Comparison of ENCODE assay signal across 20 cellular contexts in the genomic region with DNA sequence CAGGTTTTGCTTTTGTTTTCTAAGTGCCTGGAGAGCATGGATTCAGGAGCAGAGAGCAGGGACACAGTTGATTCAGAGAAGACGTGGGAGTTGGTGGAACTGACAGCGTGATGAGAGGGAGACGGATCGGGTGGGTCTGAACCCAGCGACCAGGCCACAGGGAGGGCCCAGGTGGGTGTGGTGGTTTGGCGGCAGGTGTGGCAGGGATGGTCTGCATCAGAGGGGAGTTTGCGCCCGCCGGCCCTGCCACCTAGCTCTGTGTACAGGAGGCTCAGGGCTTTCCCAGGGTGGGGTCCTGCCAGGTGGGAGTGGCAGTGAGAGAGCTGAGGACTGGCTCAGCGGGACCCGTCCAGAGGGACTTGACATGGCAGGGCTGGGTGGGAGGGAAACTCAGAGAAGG. TPM values are rescaled to one million over a fixed set of nuclear protein-coding genes. Genes with fewer than 3 reads are reported as not detected.
A peak's percentile ranks its signal among the peaks of the same experiment; 100 is the strongest.
DNase-seq lines count a peak whose midpoint lies in the region; ATAC-seq and TF ChIP-seq lines count a peak whose summit lies in the region.
"Had no signal": no experiment of that assay in that cellular context is flagged by ENCODE, and none has a peak within 500 bp of the region (broad histone marks: within the 10 kb centered on the region; RNA-seq: fewer than 3 reads in every experiment).

No MANE protein-coding gene starts in this region.

- H3K36me3 Mint-ChIP-seq in activated naive CD4-positive, alpha-beta T cell treated with anti-CD3 and anti-CD28 coated beads, Interleukin-2, amount 50 U/mL, for 24 hours: no peaks in the 10 kb centered on the region
- peaks cover 2% of the 10 kb centered on the region for H3K36me3 Mint-ChIP-seq in central memory CD8-positive, alpha-beta T cell (ENCODE audit: insufficient read depth)
- H3K36me3 Mint-ChIP-seq in nephron progenitor cell (ENCODE audit: low read depth): no peaks in the 10 kb centered on the region
- H3K36me3 Mint-ChIP-seq in Calu3 (ENCODE audit: insufficient read depth, unreplicated experiment): peaks cover 4% of the 10 kb centered on the region
- H3K36me3 Mint-ChIP-seq: CD4-positive, CD25-positive, alpha-beta regulatory T cell had no signal

- no peak for ATAC-seq in central memory CD8-positive, alpha-beta T cell (replicated peaks; ENCODE audit: extremely low read depth, poor library complexity, severe bottlenecking)
- ATAC-seq in GM21619 (IDR thresholded peaks at IDR 0.05; ENCODE audit: unreplicated experiment): no peak
- no peak for ATAC-seq in GM19397 (IDR thresholded peaks at IDR 0.05; ENCODE audit: unreplicated experiment)

- intact Hi-C loops in Calu3 (cut with micrococcal nuclease; ENCODE audit: unreplicated experiment): no loop called here

- H3K9ac ChIP-seq in BLaER1 treated with 17β-estradiol and CSF1 and Interleukin-3, amounts not matched to agents 10 nM and 100 nM: no peak overlapping the region
- H3K9ac ChIP-seq: GM23248 had no signal

- CTCF ChIA-PET in Calu3 (lab: Charles Lee): no interaction called here

- H3K4me1 ChIP-seq in BLaER1 treated with 17β-estradiol and CSF1 and Interleukin-3, amounts not matched to agents 10 nM and 100 nM: peaks cover 30 to 89% (median 76%) of the 10 kb centered on the region in 10 experiments
- H3K4me1 ChIP-seq: HAP-1 had no signal

- peak overlapping the region; percentile 90 for H3K27ac Mint-ChIP-seq in activated naive CD4-positive, alpha-beta T cell treated with anti-CD3 and anti-CD28 coated beads, Interleukin-2, amount 50 U/mL, for 24 hours
- H3K27ac Mint-ChIP-seq in central memory CD8-positive, alpha-beta T cell (ENCODE audit: low read depth): peak overlapping the region; percentile 1
- H3K27ac Mint-ChIP-seq in nephron progenitor cell: no peak overlapping the region
- no peak overlapping the region for H3K27ac Mint-ChIP-seq in Calu3 (ENCODE audit: unreplicated experiment)
- H3K27ac Mint-ChIP-seq: IgD-negative memory B cell had no signal

- H3K27me3 Mint-ChIP-seq in activated naive CD4-positive, alpha-beta T cell treated with anti-CD3 and anti-CD28 coated beads, Interleukin-2, amount 50 U/mL, for 24 hours: peaks cover 2% of the 10 kb centered on the region
- peaks cover 22% of the 10 kb centered on the region for H3K27me3 Mint-ChIP-seq in central memory CD8-positive, alpha-beta T cell
- peaks cover 10% of the 10 kb centered on the region for H3K27me3 Mint-ChIP-seq in nephron progenitor cell (ENCODE audit: low read depth, poor library complexity)
- H3K27me3 Mint-ChIP-seq in Calu3 (ENCODE audit: unreplicated experiment): peaks cover 10% of the 10 kb centered on the region
- H3K27me3 Mint-ChIP-seq: CD4-positive, CD25-positive, alpha-beta regulatory T cell had no signal

- peak overlapping the region in 1 of 11 experiments; percentile 17; a peak in 2 of 22 replicates for H3K27ac ChIP-seq in BLaER1 treated with 17β-estradiol and CSF1 and Interleukin-3, amounts not matched to agents 10 nM and 100 nM
- H3K27ac ChIP-seq: GM23248 had no signal

- peak overlapping the region; percentile 5 to 96 (median 85); a peak in 19 of 22 replicates for H3K4me2 ChIP-seq in BLaER1 treated with 17β-estradiol and CSF1 and Interleukin-3, amounts not matched to agents 10 nM and 100 nM

- no peaks in the 10 kb centered on the region; a peak in 2 of 22 replicates for H3K9me3 ChIP-seq in BLaER1 treated with 17β-estradiol and CSF1 and Interleukin-3, amounts not matched to agents 10 nM and 100 nM (replicated peaks in 1 of 11)
- H3K9me3 ChIP-seq: HAP-1 had no signal

- no peak overlapping the region for H3K4me3 ChIP-seq in BLaER1 treated with 17β-estradiol and CSF1 and Interleukin-3, amounts not matched to agents 10 nM and 100 nM
- H3K4me3 ChIP-seq: GM23248, HAP-1 had no signal

- H3K4me3 Mint-ChIP-seq in activated naive CD4-positive, alpha-beta T cell treated with anti-CD3 and anti-CD28 coated beads, Interleukin-2, amount 50 U/mL, for 24 hours: no peak overlapping the region
- no peak overlapping the region for H3K4me3 Mint-ChIP-seq in central memory CD8-positive, alpha-beta T cell
- peak overlapping the region; percentile 34 for H3K4me3 Mint-ChIP-seq in nephron progenitor cell
- H3K4me3 Mint-ChIP-seq in Calu3 (ENCODE audit: low read depth, unreplicated experiment): no peak overlapping the region
- H3K4me3 Mint-ChIP-seq: CD4-positive, CD25-positive, alpha-beta regulatory T cell; CD8-positive, alpha-beta memory T cell; IgD-negative memory B cell had no signal

- no peaks in the 10 kb centered on the region for H3K36me3 ChIP-seq in BLaER1 treated with 17β-estradiol and CSF1 and Interleukin-3, amounts not matched to agents 10 nM and 100 nM
- H3K36me3 ChIP-seq: HAP-1 had no signal

- no peak for DNase-seq in activated naive CD4-positive, alpha-beta T cell treated with anti-CD3 and anti-CD28 coated beads, Interleukin-2, amount 50 U/mL, for 16 hours
- no peak for DNase-seq in central memory CD8-positive, alpha-beta T cell (ENCODE audit: low spot score in 2 of 2)
- DNase-seq in nephron progenitor cell: no peak
- DNase-seq in Calu3: no peak
- DNase-seq: 8988T; C1 segment of cervical spinal cord; CD4-positive, CD25-positive, alpha-beta regulatory T cell; CD8-positive, alpha-beta memory T cell; COR-L47; GF-D8; GM23248; KBM-7 had no signal

- H3K27me3 ChIP-seq in BLaER1 treated with 17β-estradiol and CSF1 and Interleukin-3, amounts not matched to agents 10 nM and 100 nM: peaks cover 0 to 16% (median 0%) of the 10 kb centered on the region in 11 experiments; a peak in 5 of 22 replicates

- H3K4me1 Mint-ChIP-seq in activated naive CD4-positive, alpha-beta T cell treated with anti-CD3 and anti-CD28 coated beads, Interleukin-2, amount 50 U/mL, for 24 hours: peaks cover 13% of the 10 kb centered on the region
- H3K4me1 Mint-ChIP-seq in central memory CD8-positive, alpha-beta T cell: peaks cover 6% of the 10 kb centered on the region
- peaks cover 52% of the 10 kb centered on the region for H3K4me1 Mint-ChIP-seq in nephron progenitor cell
- no peaks in the 10 kb centered on the region for H3K4me1 Mint-ChIP-seq in Calu3 (ENCODE audit: low read depth, unreplicated experiment)
- H3K4me1 Mint-ChIP-seq: IgD-negative memory B cell had no signal

- TF ChIP-seq CTCF in nephron progenitor cell (IDR thresholded peaks at IDR 0.05) (no peak), Calu3 (IDR thresholded peaks at IDR 0.05; ENCODE audit: unreplicated experiment) (no peak)

- H4K20me1 ChIP-seq in BLaER1 treated with 17β-estradiol and CSF1 and Interleukin-3, amounts not matched to agents 10 nM and 100 nM: no peaks in the 10 kb centered on the region

- H3K9me3 Mint-ChIP-seq in activated naive CD4-positive, alpha-beta T cell treated with anti-CD3 and anti-CD28 coated beads, Interleukin-2, amount 50 U/mL, for 24 hours: no peaks in the 10 kb centered on the region
- no peaks in the 10 kb centered on the region for H3K9me3 Mint-ChIP-seq in central memory CD8-positive, alpha-beta T cell
- H3K9me3 Mint-ChIP-seq in nephron progenitor cell: peaks cover 6% of the 10 kb centered on the region
- peaks cover 5% of the 10 kb centered on the region for H3K9me3 Mint-ChIP-seq in Calu3 (ENCODE audit: low read depth, unreplicated experiment)

- BruUV-seq in Calu3 (replicated peaks; lab: Mats Ljungman, UMichigan): no TSS peak

RNA-seq across cellular contexts. Expression of a gene that starts 33.3 kb away (rescaled TPM):
- 1.7 and 2.3 TPM in 2 replicates for total RNA-seq in Calu3 (2022)
- total RNA-seq: A673; CD4-positive, CD25-positive, alpha-beta regulatory T cell; CD8-positive, alpha-beta memory T cell; GM23248; H4 had no signal

Comparison
In these comparisons a context has a peak if more than half of its experiments do, and no peak if none do; other contexts are left out.
1. H3K27ac Mint-ChIP-seq: peak in activated naive CD4-positive, alpha-beta T cell treated with anti-CD3 and anti-CD28 coated beads, Interleukin-2, amount 50 U/mL, for 24 hours (single experiment) and central memory CD8-positive, alpha-beta T cell (single experiment); none in nephron progenitor cell (single experiment) and Calu3 (single experiment).